In genomic region chr1:230778916-230779590, GRCh38 we compare ENCODE assay signal across 29 cellular contexts. TPM values are rescaled to one million over a fixed set of nuclear protein-coding genes. Genes with fewer than 3 reads are reported as not detected.
DNase-seq lines count a peak whose midpoint lies in the region; ATAC-seq, FAIRE-seq and TF ChIP-seq lines count a peak whose summit lies in the region.
"Had no signal": no experiment of that assay in that cellular context is flagged by ENCODE, and none has a peak within 500 bp of the region (broad histone marks: within the 10 kb centered on the region; RNA-seq: fewer than 3 reads in every experiment).

No MANE protein-coding gene starts in this region.

- peaks cover 9% of the 10 kb centered on the region for H3K4me1 Mint-ChIP-seq in astrocyte (ENCODE audit: low read depth, unreplicated experiment)
- H3K4me1 Mint-ChIP-seq: activated naive CD4-positive, alpha-beta T cell treated with anti-CD3 and anti-CD28 coated beads, Interleukin-2, amount 50 U/mL, for 24 hours; central memory CD8-positive, alpha-beta T cell; immature natural killer cell had no signal

- peaks cover 2% of the 10 kb centered on the region for H3K9me3 Mint-ChIP-seq in astrocyte (ENCODE audit: unreplicated experiment)
- H3K9me3 Mint-ChIP-seq: activated naive CD4-positive, alpha-beta T cell treated with anti-CD3 and anti-CD28 coated beads, Interleukin-2, amount 50 U/mL, for 24 hours; central memory CD8-positive, alpha-beta T cell; natural killer cell treated with Interleukin-12 subunit alpha and Interleukin-12 subunit beta and Interleukin-15 and Interleukin-18, amount 100 ng/mL, for 72 hours; T-helper 2 cell treated with Interferon-gamma antibody and Interleukin-4, amounts not matched to agents 5 μg/mL and 100 μg/mL, for 36 hours had no signal

- intact Hi-C loops in HepG2 (cut with micrococcal nuclease; ENCODE audit: unreplicated experiment) = no loop called here
- intact Hi-C loops in right lobe of liver (cut with DNase I) = loop anchor here (10.0 kb wide), 2 partner anchors 64 to 144 kb away; partner anchors contain the start of gene AGT (in 1 of the 2)
- intact Hi-C loops in PC-9 (cut with micrococcal nuclease; ENCODE audit: unreplicated experiment) = no loop called here

- POLR2A ChIA-PET in HepG2 (lab: Yijun Ruan, JAX) (no interaction called here), PC-9 (lab: Charles Lee; ENCODE audit: unreplicated experiment) (no interaction called here)

- no peaks in the 10 kb centered on the region for H3K9me3 ChIP-seq in HepG2 (ENCODE audit: low read length)
- H3K9me3 ChIP-seq in right lobe of liver = no peaks in the 10 kb centered on the region
- H3K9me3 ChIP-seq in astrocyte (ENCODE audit: insufficient read depth, low read depth, low read length) = no peaks in the 10 kb centered on the region
- H3K9me3 ChIP-seq in PC-9 (ENCODE audit: insufficient read depth, low read depth) = no peaks in the 10 kb centered on the region
- H3K9me3 ChIP-seq in osteoblast (ENCODE audit: low read depth, low read length) = no peaks in the 10 kb centered on the region
- H3K9me3 ChIP-seq: BE2C, gastrocnemius medialis, left lung, MG63, ovary had no signal

- no peak for TF ChIP-seq EP300 in HepG2 (IDR thresholded peaks at IDR 0.05; ENCODE audit: low read depth in 2 of 2, low read length in 2 of 2)
- TF ChIP-seq EP300 in HepG2 (CRISPR knock-in tag; IDR thresholded peaks at IDR 0.05; ENCODE audit: borderline replicate concordance) = no peak

- no peaks in the 10 kb centered on the region for H3K36me3 Mint-ChIP-seq in astrocyte (ENCODE audit: low read depth, unreplicated experiment)
- H3K36me3 Mint-ChIP-seq: activated naive CD4-positive, alpha-beta T cell treated with anti-CD3 and anti-CD28 coated beads, Interleukin-2, amount 50 U/mL, for 24 hours; immature natural killer cell; natural killer cell treated with Interleukin-12 subunit alpha and Interleukin-12 subunit beta and Interleukin-15 and Interleukin-18, amount 100 ng/mL, for 72 hours had no signal

- in situ Hi-C loops in HepG2 (cut with HindIII; ENCODE audit: extremely low pct_ligation_motif_present, low pct_unique_long_range_greater_than_20kb) = loop anchor here (25.0 kb wide), 1 partner anchor 433 kb away; no protein-coding TSS in a partner anchor

- peaks cover 6% of the 10 kb centered on the region for H3K27me3 Mint-ChIP-seq in astrocyte (ENCODE audit: low read depth, unreplicated experiment)

- H3K79me2 ChIP-seq in HepG2 (ENCODE audit: insufficient read depth, low read length) (no peaks in the 10 kb centered on the region), astrocyte (ENCODE audit: insufficient read depth, low read length) (no peaks in the 10 kb centered on the region), PC-9 (ENCODE audit: low read depth) (no peaks in the 10 kb centered on the region), osteoblast (ENCODE audit: insufficient read depth, low read length) (no peaks in the 10 kb centered on the region)
- H3K79me2 ChIP-seq: hepatocyte had no signal

- no peak for DNase-seq in HepG2 (ENCODE audit: low spot score)
- no peak for DNase-seq in right lobe of liver
- DNase-seq in astrocyte (ENCODE audit: low read depth) = peak; percentile 20
- peak; percentile 37 for DNase-seq in fibroblast of peridontal ligament (ENCODE audit: extremely low read depth)
- DNase-seq in PC-9 = no peak
- DNase-seq in osteoblast (ENCODE audit: insufficient read length, low spot score, missing footprints) = no peak
- DNase-seq: activated CD4-positive, alpha-beta T cell treated with anti-CD3 and anti-CD28 coated beads, Interleukin-2, amount 50 U/mL, for 4 hours; aorta; BE2C; DMS79; gastrocnemius medialis; immature natural killer cell; left lung; MG63; NCI-H1436 treated with DMSO at 0.1 percent for 48 hours; ovary; stimulated activated CD4-positive, alpha-beta T cell treated with anti-CD3 and anti-CD28 coated beads, Interleukin-4, amount 100 ng/mL, for 4 hours; stimulated activated naive CD4-positive, alpha-beta T cell had no signal

- H3K4me2 ChIP-seq in HepG2 (ENCODE audit: low read depth, low read length) (no peak overlapping the region), astrocyte (ENCODE audit: low read length) (no peak overlapping the region), PC-9 (no peak overlapping the region), osteoblast (ENCODE audit: insufficient read depth, low read length) (no peak overlapping the region)
- H3K4me2 ChIP-seq: hepatocyte had no signal

- BruUV-seq in HepG2 (replicated peaks; lab: Mats Ljungman, UMichigan) = no TSS peak
- no TSS peak for BruUV-seq in PC-9 (replicated peaks; lab: Mats Ljungman, UMichigan)

- WGBS in HepG2 (ENCODE audit: low lambda C conversion rate) = 70% methylated on average over 11 of the region's 11 CpGs
- 91% methylated on average over 8 of the region's 11 CpGs for WGBS in right lobe of liver (ENCODE audit: insufficient coverage, low coverage, low lambda C conversion rate, missing lambda C conversion rate)

- no peak overlapping the region for H3K4me3 Mint-ChIP-seq in astrocyte (ENCODE audit: unreplicated experiment)
- H3K4me3 Mint-ChIP-seq: activated naive CD4-positive, alpha-beta T cell treated with anti-CD3 and anti-CD28 coated beads, Interleukin-2, amount 50 U/mL, for 24 hours; central memory CD8-positive, alpha-beta T cell; immature natural killer cell; natural killer cell treated with Interleukin-12 subunit alpha and Interleukin-12 subunit beta and Interleukin-15 and Interleukin-18, amount 100 ng/mL, for 72 hours; T-helper 2 cell treated with Interferon-gamma antibody and Interleukin-4, amounts not matched to agents 5 μg/mL and 100 μg/mL, for 36 hours had no signal

- TF ChIP-seq CTCF in HepG2 (CRISPR knock-in tag; IDR thresholded peaks at IDR 0.05) (no peak), right lobe of liver (IDR thresholded peaks at IDR 0.05) (no peak), astrocyte (IDR thresholded peaks at IDR 0.05; ENCODE audit: insufficient read depth, low read depth, low read length) (no peak), PC-9 (conservative IDR thresholded peaks at IDR 0.05) (no peak), osteoblast (IDR thresholded peaks at IDR 0.05; ENCODE audit: extremely low read depth, low read depth, low read length) (no peak)

- CTCF ChIA-PET in HepG2 (lab: Yijun Ruan, JAX; ENCODE audit: low intra/inter-chr PET ratio, low total read pairs) (no interaction called here), PC-9 (lab: Charles Lee) (no interaction called here)

- H3K9ac ChIP-seq in HepG2 (ENCODE audit: insufficient read depth, low read depth, low read length) (no peak overlapping the region), astrocyte (ENCODE audit: low read length) (no peak overlapping the region)

- FAIRE-seq in HepG2 (lab: Jason Lieb, UNC) = no peak
- no peak for FAIRE-seq in astrocyte (lab: Jason Lieb, UNC)
- FAIRE-seq: H54 had no signal

- H3K36me3 ChIP-seq in HepG2 (replicated peaks in 1 of 2; ENCODE audit: control insufficient read depth in 1 of 2, insufficient read depth in 2 of 2, low read length in 2 of 2) (no peaks in the 10 kb centered on the region), right lobe of liver (no peaks in the 10 kb centered on the region), astrocyte (ENCODE audit: insufficient read depth, low read length) (no peaks in the 10 kb centered on the region), PC-9 (ENCODE audit: low read depth) (no peaks in the 10 kb centered on the region), osteoblast (ENCODE audit: insufficient read depth, low read length) (no peaks in the 10 kb centered on the region)
- H3K36me3 ChIP-seq: BE2C, gastrocnemius medialis, left lung, MG63, ovary had no signal

- H3K4me3 ChIP-seq in HepG2 (replicated peaks in 1 of 3; ENCODE audit: insufficient read depth in 1 of 3, low read depth in 2 of 3, low read length in 3 of 3) (no peak overlapping the region), right lobe of liver (no peak overlapping the region), astrocyte (ENCODE audit: insufficient read depth, low read depth, low read length) (no peak overlapping the region), PC-9 (no peak overlapping the region), osteoblast (ENCODE audit: insufficient read depth, low read length) (no peak overlapping the region)
- H3K4me3 ChIP-seq: gastrocnemius medialis, hepatocyte, left lung, MG63, ovary had no signal

- no peak for TF ChIP-seq RAD21 in HepG2 (CRISPR knock-in tag; IDR thresholded peaks at IDR 0.05)

- H2AFZ ChIP-seq in HepG2 (ENCODE audit: low read length) = no peak overlapping the region
- H2AFZ ChIP-seq in astrocyte (ENCODE audit: low read depth, low read length) = no peak overlapping the region
- H2AFZ ChIP-seq in PC-9 = no peak overlapping the region
- no peak overlapping the region for H2AFZ ChIP-seq in osteoblast (ENCODE audit: low read length)
- H2AFZ ChIP-seq: hepatocyte had no signal

- H3F3A ChIP-seq in PC-9 (ENCODE audit: insufficient read depth, low read depth) = no peaks in the 10 kb centered on the region

- H4K20me1 ChIP-seq in HepG2 (ENCODE audit: insufficient read depth, low read length) = no peaks in the 10 kb centered on the region
- H4K20me1 ChIP-seq in astrocyte (ENCODE audit: insufficient read depth, low read length) = no peaks in the 10 kb centered on the region
- no peaks in the 10 kb centered on the region for H4K20me1 ChIP-seq in PC-9 (ENCODE audit: insufficient read depth)
- no peaks in the 10 kb centered on the region for H4K20me1 ChIP-seq in osteoblast (ENCODE audit: insufficient read depth, low read length)

- TF ChIP-seq POLR2A in HepG2 (IDR thresholded peaks at IDR 0.05; ENCODE audit: insufficient read depth in 1 of 2, low read depth in 2 of 2, low read length in 2 of 2) = no peak
- TF ChIP-seq POLR2A in right lobe of liver (IDR thresholded peaks at IDR 0.05) = no peak
- TF ChIP-seq POLR2A in GM18505 (IDR thresholded peaks at IDR 0.05; ENCODE audit: borderline replicate concordance, extremely low read depth, insufficient read depth, insufficient read length) = no peak

- no peak overlapping the region for H3K27ac ChIP-seq in HepG2 (ENCODE audit: extremely low read length, insufficient read depth, low read length)
- no peak overlapping the region for H3K27ac ChIP-seq in right lobe of liver
- H3K27ac ChIP-seq in astrocyte (ENCODE audit: low read depth, low read length) = no peak overlapping the region
- no peak overlapping the region for H3K27ac ChIP-seq in PC-9
- H3K27ac ChIP-seq in osteoblast (ENCODE audit: low read depth, low read length) = no peak overlapping the region
- H3K27ac ChIP-seq: gastrocnemius medialis, hepatocyte, left lung, ovary, RWPE1 had no signal

- H3K9me2 ChIP-seq in PC-9 (ENCODE audit: insufficient read depth) = no peaks in the 10 kb centered on the region

- no peak for ATAC-seq in HepG2
- ATAC-seq in right lobe of liver = no peak
- ATAC-seq in GM18519 (IDR thresholded peaks at IDR 0.05; ENCODE audit: low FRiP score, unreplicated experiment) = no peak
- ATAC-seq in GM18505 (IDR thresholded peaks at IDR 0.05; ENCODE audit: unreplicated experiment) = no peak
- ATAC-seq: gastrocnemius medialis; left lung; natural killer cell treated with Interleukin-12 subunit alpha and Interleukin-12 subunit beta and Interleukin-15 and Interleukin-18, amount 100 ng/mL, for 72 hours; SK-N-SH treated with all-trans-retinoic acid at 6 μM for 48 hours had no signal

- H3K27me3 ChIP-seq in HepG2 (ENCODE audit: control insufficient read depth in 1 of 2, insufficient read depth in 2 of 2, low read length in 2 of 2) (peaks cover 2 to 20% of the 10 kb centered on the region in 2 experiments; a peak in 3 of 5 replicates), right lobe of liver (no peaks in the 10 kb centered on the region), astrocyte (ENCODE audit: insufficient read depth, low read length) (no peaks in the 10 kb centered on the region), PC-9 (ENCODE audit: insufficient read depth, low read depth) (peaks cover 61% of the 10 kb centered on the region), osteoblast (ENCODE audit: insufficient read depth, low read length) (peaks cover 7% of the 10 kb centered on the region)
- H3K27me3 ChIP-seq: hepatocyte, left lung, ovary had no signal

- no peak overlapping the region for H3K27ac Mint-ChIP-seq in astrocyte (ENCODE audit: unreplicated experiment)
- H3K27ac Mint-ChIP-seq: natural killer cell treated with Interleukin-12 subunit alpha and Interleukin-12 subunit beta and Interleukin-15 and Interleukin-18, amount 100 ng/mL, for 72 hours; T-helper 2 cell treated with Interferon-gamma antibody and Interleukin-4, amounts not matched to agents 5 μg/mL and 100 μg/mL, for 36 hours had no signal

- peaks cover 16% of the 10 kb centered on the region for H3K4me1 ChIP-seq in HepG2 (ENCODE audit: insufficient read depth, low read length)
- no peaks in the 10 kb centered on the region for H3K4me1 ChIP-seq in right lobe of liver
- H3K4me1 ChIP-seq in astrocyte (ENCODE audit: insufficient read depth, low read length) = no peaks in the 10 kb centered on the region
- no peaks in the 10 kb centered on the region for H3K4me1 ChIP-seq in PC-9 (replicated peaks; ENCODE audit: insufficient read depth)
- H3K4me1 ChIP-seq in osteoblast (ENCODE audit: insufficient read depth, low read length) = no peaks in the 10 kb centered on the region
- H3K4me1 ChIP-seq: BE2C, gastrocnemius medialis, left lung had no signal

RNA-seq across cellular contexts. Expression of gene CAPN9, which starts 31.9 kb away (rescaled TPM):
- total RNA-seq in HepG2 (2016; rRNA removed; fragmentation: Illumina TruSeq; extraction: Trizol) = 0.17 and 0.31 TPM in 2 replicates
- total RNA-seq in HepG2 (2016; cell fraction: cytosol; rRNA removed; fragmentation: Illumina TruSeq; extraction: Trizol; ENCODE audit: low read depth) = not detected in 2 replicates
- 0.09 and 0.16 TPM in 2 replicates for total RNA-seq in HepG2 (2016; cell fraction: insoluble cytoplasmic fraction; rRNA removed; fragmentation: Illumina TruSeq; extraction: Trizol)
- not detected in 2 replicates for total RNA-seq in HepG2 (2016; cell fraction: membrane; rRNA removed; fragmentation: Illumina TruSeq; extraction: Trizol)
- total RNA-seq in HepG2 (2016; cell fraction: nucleus; rRNA removed; fragmentation: Illumina TruSeq; extraction: Trizol) = not detected in 2 replicates
- polyA plus RNA-seq in HepG2 (2011; rRNA removed) = 0.04 and 0.10 TPM in 2 replicates
- 0.06 and 0.11 TPM in 2 replicates for polyA plus RNA-seq in HepG2 (2011; cell fraction: cytosol; rRNA removed)
- polyA plus RNA-seq in HepG2 (2011; cell fraction: nucleus; rRNA removed) = 0.19 TPM in 1 of 2 replicates, not detected in the other
- 0.09 TPM in 1 of 2 replicates, not detected in the other for polyA plus RNA-seq in HepG2 (2012)
- polyA plus RNA-seq in HepG2 (2016; cell fraction: cytosol; fragmentation: Illumina TruSeq; extraction: Trizol; ENCODE audit: low read depth) = 0.26 TPM in 1 of 2 replicates, not detected in the other
- not detected in 2 replicates for polyA plus RNA-seq in HepG2 (2016; cell fraction: insoluble cytoplasmic fraction; fragmentation: Illumina TruSeq; extraction: Trizol; ENCODE audit: low read depth)
- 0.06 TPM in 1 of 2 replicates, not detected in the other for polyA plus RNA-seq in HepG2 (2016; cell fraction: membrane; fragmentation: Illumina TruSeq; extraction: Trizol; ENCODE audit: low read depth)
- polyA plus RNA-seq in HepG2 (2016; cell fraction: nucleus; fragmentation: Illumina TruSeq; extraction: Trizol; ENCODE audit: insufficient read depth, low read depth) = 0.21 TPM in 1 of 2 replicates, not detected in the other
- polyA minus RNA-seq in HepG2 (2011; rRNA and poly(A)+ RNA removed; ENCODE audit: low replicate concordance) = 0.12 TPM in 1 of 2 replicates, not detected in the other
- not detected in 2 replicates for polyA minus RNA-seq in HepG2 (2011; cell fraction: cytosol; rRNA and poly(A)+ RNA removed)
- polyA minus RNA-seq in HepG2 (2011; cell fraction: nucleus; rRNA and poly(A)+ RNA removed) = not detected in 2 replicates
- not detected for total RNA-seq in right lobe of liver
- total RNA-seq in astrocyte = not detected in 2 replicates
- total RNA-seq in PC-9 (2021) = not detected in 2 replicates
- total RNA-seq in osteoblast = under 0.01 TPM in 1 of 2 replicates, not detected in the other
- total RNA-seq: aorta; gastrocnemius medialis; natural killer cell treated with Interleukin-12 subunit alpha and Interleukin-12 subunit beta and Interleukin-15 and Interleukin-18, amount 100 ng/mL, for 72 hours; temporal lobe had no signal
- polyA plus RNA-seq: immature natural killer cell had no signal

Comparison
In these comparisons a context has a peak if more than half of its experiments do, and no peak if none do; other contexts are left out.
1. intact Hi-C loops: an anchor here in right lobe of liver (10.0 kb wide); none called in HepG2 and PC-9.
2. DNase-seq: peak in astrocyte (single experiment) and fibroblast of peridontal ligament (single experiment); none in HepG2 (single experiment), right lobe of liver (0 of 3), PC-9 (0 of 2) and osteoblast (single experiment).